In genomic region chr4:80231180-80231579, GRCh38 we compare ENCODE assay signal across 20 cellular contexts. TPM values are rescaled to one million over a fixed set of nuclear protein-coding genes. Genes with fewer than 3 reads are reported as not detected.
"Had no signal": no experiment of that assay in that cellular context is flagged by ENCODE, and none has a peak within 500 bp of the region (broad histone marks: within the 10 kb centered on the region; RNA-seq: fewer than 3 reads in every experiment).

No MANE protein-coding gene starts in this region.

- DNase-seq: activated CD4-positive, alpha-beta T cell treated with anti-CD3 and anti-CD28 coated beads, Interleukin-2, amount 50 U/mL, for 1 hour; activated CD8-positive, alpha-beta memory T cell treated with anti-CD3 and anti-CD28 coated beads for 24 hours; activated naive CD8-positive, alpha-beta T cell treated with anti-CD3 and anti-CD28 coated beads, Interleukin-2, amount 10 ng/mL, durations not matched to agents 7 days and 5 days; brain microvascular endothelial cell; effector CD8-positive, alpha-beta T cell; left lung; mammary epithelial cell; natural killer cell; posterior cingulate gyrus; retina; stimulated activated CD4-positive, alpha-beta T cell treated with anti-CD3 and anti-CD28 coated beads, Interleukin-15, amount 100 ng/mL, for 24 hours; stimulated activated CD4-positive, alpha-beta T cell treated with anti-CD3 and anti-CD28 coated beads, Interleukin-4, amount 100 ng/mL, for 1 hour; stimulated activated naive B cell treated with anti-CD40 and anti-IgM and Interleukin-4, amounts not matched to agents 10 μg/mL and 1 μg/mL and 100 μg/mL, for 72 hours; tibial artery had no signal

- FAIRE-seq: islet of Langerhans had no signal

- H3K4me1 ChIP-seq: gastroesophageal sphincter, left lung, tibial artery had no signal

- H3K27ac ChIP-seq: brain microvascular endothelial cell, epithelial cell of prostate, gastroesophageal sphincter, left lung, neutrophil, tibial artery had no signal

- H3K4me3 ChIP-seq: gastroesophageal sphincter, left lung, tibial artery had no signal

- H3K9me3 ChIP-seq: gastroesophageal sphincter, left lung, neutrophil, tibial artery had no signal

- ATAC-seq: activated CD4-positive, CD25-positive, alpha-beta regulatory T cell treated with anti-CD3 and anti-CD28 coated beads, Interleukin-2, amount 50 U/mL, for 24 hours; gastroesophageal sphincter; left lung; natural killer cell; stimulated activated naive B cell treated with anti-CD40 and anti-IgM and Interleukin-4, amounts not matched to agents 10 μg/mL and 1 μg/mL and 100 μg/mL, for 72 hours had no signal

- H3K36me3 ChIP-seq: brain microvascular endothelial cell, gastroesophageal sphincter, left lung, neutrophil, tibial artery had no signal

- H3K27me3 ChIP-seq: brain microvascular endothelial cell, gastroesophageal sphincter, neutrophil had no signal

RNA-seq across cellular contexts. Expression of gene FGF5, which starts 35.3 kb away (rescaled TPM):
- total RNA-seq: activated naive CD8-positive, alpha-beta T cell treated with anti-CD3 and anti-CD28 coated beads, Interleukin-2, amount 10 ng/mL, durations not matched to agents 7 days and 5 days; activated T-helper 1 cell treated with anti-CD3 and anti-CD28 coated beads, Interleukin-12 subunit alpha, Interleukin-12 subunit beta, Interleukin-2, Interleukin-4 antibody, amounts not matched to agents 30 ng/mL and 10 ng/mL and 1 ng/mL, durations not matched to agents 14 hours and 24 hours and 36 hours had no signal
